Comparison of ENCODE assay signal across 29 cellular contexts in genomic region chr7:121048195-121048594, GRCh38. TPM values are rescaled to one million over a fixed set of nuclear protein-coding genes. Genes with fewer than 3 reads are reported as not detected.
"Had no signal": no experiment of that assay in that cellular context is flagged by ENCODE, and none has a peak within 500 bp of the region (broad histone marks: within the 10 kb centered on the region; RNA-seq: fewer than 3 reads in every experiment).

No MANE protein-coding gene starts in this region.

- H3K4me1 Mint-ChIP-seq: activated CD4-positive, alpha-beta T cell treated with anti-CD3 and anti-CD28 coated beads, Interleukin-2, amount 10 ng/mL, durations not matched to agents 24 days and 14 days; activated CD8-positive, alpha-beta memory T cell treated with anti-CD3 and anti-CD28 coated beads, Interleukin-2, amount 10 ng/mL, durations not matched to agents 7 days and 5 days; activated naive CD4-positive, alpha-beta T cell treated with anti-CD3 and anti-CD28 coated beads, Interleukin-2, amount 50 U/mL, for 24 hours; brain had no signal

- H3K36me3 ChIP-seq: cardiac muscle cell had no signal

- H3K4me3 Mint-ChIP-seq: activated CD4-positive, alpha-beta T cell treated with anti-CD3 and anti-CD28 coated beads, Interleukin-2, amount 10 ng/mL, durations not matched to agents 24 days and 14 days; activated CD8-positive, alpha-beta memory T cell treated with anti-CD3 and anti-CD28 coated beads, Interleukin-2, amount 10 ng/mL, durations not matched to agents 7 days and 5 days; activated naive CD4-positive, alpha-beta T cell treated with anti-CD3 and anti-CD28 coated beads, Interleukin-2, amount 50 U/mL, for 24 hours; activated T-cell treated with anti-CD3 and anti-CD28 coated beads, Interleukin-2, amount 50 U/mL, for 24 hours; activated T-helper 1 cell treated with anti-CD3 and anti-CD28 coated beads, Interleukin-12 subunit alpha, Interleukin-12 subunit beta, Interleukin-2, Interleukin-4 antibody, amounts not matched to agents 30 ng/mL and 10 ng/mL and 1 ng/mL, durations not matched to agents 14 hours and 24 hours and 36 hours; brain; T-helper 1 cell treated with Interleukin-12 subunit alpha and Interleukin-12 subunit beta and Interleukin-4 antibody, amounts not matched to agents 30 μg/mL and 1 μg/mL, for 36 hours; WTC11 had no signal

- H3K4me3 ChIP-seq: cardiac muscle cell, MG63, SJSA1 had no signal

- H3K36me3 Mint-ChIP-seq: activated CD8-positive, alpha-beta memory T cell treated with anti-CD3 and anti-CD28 coated beads, Interleukin-2, amount 10 ng/mL, durations not matched to agents 7 days and 5 days; brain; WTC11 had no signal

- H3K27me3 Mint-ChIP-seq: brain had no signal

- H3K9me3 Mint-ChIP-seq: activated CD4-positive, alpha-beta T cell treated with anti-CD3 and anti-CD28 coated beads, Interleukin-2, amount 10 ng/mL, durations not matched to agents 24 days and 14 days; activated T-cell treated with anti-CD3 and anti-CD28 coated beads, Interleukin-2, amount 50 U/mL, for 24 hours; activated T-helper 1 cell treated with anti-CD3 and anti-CD28 coated beads, Interleukin-12 subunit alpha, Interleukin-12 subunit beta, Interleukin-2, Interleukin-4 antibody, amounts not matched to agents 30 ng/mL and 10 ng/mL and 1 ng/mL, durations not matched to agents 14 hours and 24 hours and 36 hours; T-helper 1 cell treated with Interleukin-12 subunit alpha and Interleukin-12 subunit beta and Interleukin-4 antibody, amounts not matched to agents 30 μg/mL and 1 μg/mL, for 36 hours had no signal

- H3K27ac ChIP-seq: cardiac muscle cell, SJSA1 had no signal

- H3K27me3 ChIP-seq: cardiac muscle cell, MG63, SJSA1 had no signal

- H3K27ac Mint-ChIP-seq: activated CD4-positive, alpha-beta T cell treated with anti-CD3 and anti-CD28 coated beads, Interleukin-2, amount 10 ng/mL, durations not matched to agents 24 days and 14 days; activated CD8-positive, alpha-beta memory T cell treated with anti-CD3 and anti-CD28 coated beads, Interleukin-2, amount 10 ng/mL, durations not matched to agents 7 days and 5 days; activated naive CD4-positive, alpha-beta T cell treated with anti-CD3 and anti-CD28 coated beads, Interleukin-2, amount 50 U/mL, for 24 hours; activated T-cell treated with anti-CD3 and anti-CD28 coated beads, Interleukin-2, amount 50 U/mL, for 24 hours; activated T-helper 1 cell treated with anti-CD3 and anti-CD28 coated beads, Interleukin-12 subunit alpha, Interleukin-12 subunit beta, Interleukin-2, Interleukin-4 antibody, amounts not matched to agents 30 ng/mL and 10 ng/mL and 1 ng/mL, durations not matched to agents 14 hours and 24 hours and 36 hours; brain; T-helper 1 cell treated with Interleukin-12 subunit alpha and Interleukin-12 subunit beta and Interleukin-4 antibody, amounts not matched to agents 30 μg/mL and 1 μg/mL, for 36 hours; WTC11 had no signal

- H3K9me3 ChIP-seq: MG63, SJSA1 had no signal

- DNase-seq: activated CD4-positive, alpha-beta T cell treated with anti-CD3 and anti-CD28 coated beads for 1 hour; activated CD4-positive, alpha-beta T cell treated with anti-CD3 and anti-CD28 coated beads, Interleukin-2, amount 10 ng/mL, durations not matched to agents 24 days and 14 days; activated CD4-positive, alpha-beta T cell treated with anti-CD3 and anti-CD28 coated beads, Interleukin-2, amount 50 U/mL, for 48 hours; activated CD8-positive, alpha-beta memory T cell treated with anti-CD3 and anti-CD28 coated beads, Interleukin-2, amount 10 ng/mL, durations not matched to agents 7 days and 5 days; activated effector memory CD4-positive, alpha-beta T cell treated with Interleukin-2 at 50 U/mL for 16 hours; activated naive CD4-positive, alpha-beta T cell; activated T-cell treated with anti-CD3 and anti-CD28 coated beads, Interleukin-2, amount 50 U/mL, for 24 hours; amygdala; KG1; MG63; MV-4-11; NCI-H1105; NCI-H1436; NCI-H187; NCI-H2081; NCI-H510A treated with DMSO at 0.1 percent for 48 hours; NCI-H69; NK-92 treated with Interleukin-12 subunit alpha and Interleukin-12 subunit beta, amount 100 ng/mL, for 24 hours; OCI-M1; SHP77; SW 1271 had no signal

- ATAC-seq: activated CD8-positive, alpha-beta memory T cell treated with anti-CD3 and anti-CD28 coated beads, Interleukin-2, amount 10 ng/mL, durations not matched to agents 7 days and 5 days; SK-N-SH treated with all-trans-retinoic acid at 6 μM for 48 hours; WTC11 had no signal

RNA-seq across cellular contexts. Expression of gene CPED1, which starts 59.7 kb away (rescaled TPM):
- total RNA-seq: activated CD4-positive, alpha-beta T cell treated with anti-CD3 and anti-CD28 coated beads, Interleukin-2, amount 10 ng/mL, durations not matched to agents 24 days and 14 days; activated T-helper 1 cell treated with anti-CD3 and anti-CD28 coated beads, Interleukin-12 subunit alpha, Interleukin-12 subunit beta, Interleukin-2, Interleukin-4 antibody, amounts not matched to agents 30 ng/mL and 10 ng/mL and 1 ng/mL, durations not matched to agents 14 hours and 24 hours and 36 hours had no signal
